Comparison of ENCODE assay signal across 18 cellular contexts in the genomic region with DNA sequence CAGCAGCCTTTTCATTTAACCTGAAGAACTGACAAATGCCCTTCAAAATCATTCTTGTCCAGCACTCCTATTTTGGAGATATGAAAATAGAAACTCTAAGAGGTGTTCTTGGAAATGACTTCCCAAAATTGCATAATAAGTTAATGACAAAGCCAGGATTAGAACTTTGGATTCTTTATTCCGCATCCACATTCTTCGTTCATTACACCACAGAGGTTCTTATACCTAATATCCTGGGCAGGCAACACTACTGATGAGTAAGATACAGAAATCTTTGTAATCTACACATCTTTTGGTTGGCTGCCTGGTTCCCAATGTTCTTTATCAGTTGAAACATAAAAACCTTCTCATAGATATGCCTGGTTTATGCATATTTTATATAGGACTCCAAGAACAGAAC. TPM values are rescaled to one million over a fixed set of nuclear protein-coding genes. Genes with fewer than 3 reads are reported as not detected.
"Had no signal": no experiment of that assay in that cellular context is flagged by ENCODE, and none has a peak within 500 bp of the region (broad histone marks: within the 10 kb centered on the region; RNA-seq: fewer than 3 reads in every experiment).

No MANE protein-coding gene starts in this region.

- DNase-seq: activated CD4-positive, alpha-beta T cell treated with anti-CD3 and anti-CD28 coated beads, Interleukin-2, amount 10 ng/mL, durations not matched to agents 7 days and 5 days; activated CD4-positive, CD25-positive, alpha-beta regulatory T cell treated with anti-CD3 and anti-CD28 coated beads, Interleukin-2, amount 50 U/mL, for 72 hours; activated CD8-positive, alpha-beta T cell treated with anti-CD3 and anti-CD28 coated beads for 36 hours; effector CD4-positive, alpha-beta T cell; foreskin melanocyte; glutamatergic neuron; immature natural killer cell; naive thymus-derived CD4-positive, alpha-beta T cell; retina; spleen; stimulated activated CD4-positive, alpha-beta T cell treated with anti-CD3 and anti-CD28 coated beads, Interleukin-4, amount 100 ng/mL, for 24 hours; stimulated activated naive CD8-positive, alpha-beta T cell treated with anti-CD3 and anti-CD28 coated beads, Interleukin-15, Interleukin-2, amounts not matched to agents 100 U/mL and 50 U/mL, for 24 hours; T-helper 1 cell; upper lobe of left lung; WERI-Rb-1 had no signal

- ATAC-seq: activated CD8-positive, alpha-beta T cell treated with anti-CD3 and anti-CD28 coated beads for 36 hours; activated naive CD4-positive, alpha-beta T cell treated with anti-CD3 and anti-CD28 coated beads, Interleukin-2, amount 50 U/mL, for 72 hours; naive thymus-derived CD4-positive, alpha-beta T cell; stimulated activated naive CD8-positive, alpha-beta T cell treated with anti-CD3 and anti-CD28 coated beads, Interleukin-15, Interleukin-2, amounts not matched to agents 100 U/mL and 50 U/mL, for 24 hours had no signal

- H3K27ac ChIP-seq: hepatocyte, spleen, upper lobe of left lung, WERI-Rb-1 had no signal

- H3K9me3 ChIP-seq: spleen, upper lobe of left lung had no signal

- H3K4me3 ChIP-seq: hepatocyte, spleen, upper lobe of left lung had no signal

- H3K36me3 ChIP-seq: spleen, upper lobe of left lung, WERI-Rb-1 had no signal

RNA-seq across cellular contexts. Expression of gene COL25A1, which starts 5.9 kb away (rescaled TPM):
- total RNA-seq: activated CD4-positive, alpha-beta T cell treated with anti-CD3 and anti-CD28 coated beads, Interleukin-2, amount 10 ng/mL, durations not matched to agents 7 days and 5 days; activated CD8-positive, alpha-beta T cell treated with anti-CD3 and anti-CD28 coated beads for 36 hours; activated naive CD4-positive, alpha-beta T cell treated with anti-CD3 and anti-CD28 coated beads, Interleukin-2, amount 50 U/mL, for 72 hours; activated T-helper 1 cell treated with anti-CD3 and anti-CD28 coated beads, Interleukin-12 subunit alpha, Interleukin-12 subunit beta, Interleukin-2, Interleukin-4 antibody, amounts not matched to agents 30 ng/mL and 10 ng/mL and 1 ng/mL, durations not matched to agents 14 hours and 24 hours and 36 hours had no signal
